In genomic region chr2:99819766-99820165, GRCh38 we compare ENCODE assay signal across 13 cellular contexts.
A peak's percentile ranks its signal among the peaks of the same experiment; 100 is the strongest.
DNase-seq lines count a peak whose midpoint lies in the region; ATAC-seq, FAIRE-seq and TF ChIP-seq lines count a peak whose summit lies in the region.
"Had no signal": no experiment of that assay in that cellular context is flagged by ENCODE, and none has a peak within 500 bp of the region (broad histone marks: within the 10 kb centered on the region; RNA-seq: fewer than 3 reads in every experiment).

No MANE protein-coding gene starts in this region.

- ATAC-seq in HepG2 = peak; percentile 62
- ATAC-seq in HG03108 (IDR thresholded peaks at IDR 0.05; ENCODE audit: unreplicated experiment) = no peak
- ATAC-seq: effector memory CD8-positive, alpha-beta T cell had no signal

- H3K27ac Mint-ChIP-seq in astrocyte (ENCODE audit: unreplicated experiment) = no peak overlapping the region
- H3K27ac Mint-ChIP-seq: CD14-positive monocyte; effector memory CD8-positive, alpha-beta T cell had no signal

- no peak for TF ChIP-seq RAD21 in HepG2 (CRISPR knock-in tag; IDR thresholded peaks at IDR 0.05)

- TF ChIP-seq CTCF in LNCaP clone FGC (IDR thresholded peaks at IDR 0.05; ENCODE audit: control insufficient read depth, extremely low read depth, insufficient read depth) = peak; percentile 27; the same call in 1 of the 2 replicates
- no peak for TF ChIP-seq CTCF in astrocyte (IDR thresholded peaks at IDR 0.05; ENCODE audit: insufficient read depth, low read depth, low read length)
- 0 out of 2 replicates have a peak, but pooled peaks have one; percentile 30 for TF ChIP-seq CTCF in HepG2 (CRISPR knock-in tag; IDR thresholded peaks at IDR 0.05)
- no peak for TF ChIP-seq CTCF in Peyer's patch (IDR thresholded peaks at IDR 0.05)

- H3K27me3 Mint-ChIP-seq in astrocyte (ENCODE audit: low read depth, unreplicated experiment) = peaks cover 4% of the 10 kb centered on the region
- H3K27me3 Mint-ChIP-seq: effector memory CD8-positive, alpha-beta T cell had no signal

- H3K4me1 ChIP-seq in astrocyte (ENCODE audit: insufficient read depth, low read length) (peaks cover 17% of the 10 kb centered on the region), HepG2 (ENCODE audit: insufficient read depth, low read length) (no peaks in the 10 kb centered on the region), Peyer's patch (no peaks in the 10 kb centered on the region)

- DNase-seq in Caki2 (ENCODE audit: low read depth) = peak; percentile 93
- no peak for DNase-seq in LNCaP clone FGC (ENCODE audit: low read depth)
- DNase-seq in astrocyte (ENCODE audit: low read depth) = peak; percentile 17
- no peak for DNase-seq in HepG2 (ENCODE audit: low spot score)
- no peak for DNase-seq in activated CD4-positive, alpha-beta T cell treated with anti-CD3 and anti-CD28 coated beads, Interleukin-2, amount 50 U/mL, for 4 hours
- no peak for DNase-seq in Peyer's patch
- no peak for DNase-seq in stimulated activated naive CD4-positive, alpha-beta T cell (lab: John Stamatoyannopoulos, UW)
- DNase-seq: effector memory CD8-positive, alpha-beta T cell; HCEC 1CT; hippocampal formation had no signal

- no peak for FAIRE-seq in astrocyte (lab: Jason Lieb, UNC)
- no peak for FAIRE-seq in HepG2 (lab: Jason Lieb, UNC)
- FAIRE-seq: GM19239 had no signal

- H3K27ac ChIP-seq in astrocyte (ENCODE audit: low read depth, low read length) (no peak overlapping the region), HepG2 (ENCODE audit: extremely low read length, insufficient read depth, low read length) (no peak overlapping the region), Peyer's patch (no peak overlapping the region)

- H3K79me2 ChIP-seq in astrocyte (ENCODE audit: insufficient read depth, low read length) (no peaks in the 10 kb centered on the region), HepG2 (ENCODE audit: insufficient read depth, low read length) (no peaks in the 10 kb centered on the region)

- no peak for TF ChIP-seq POLR2A in HepG2 (IDR thresholded peaks at IDR 0.05; ENCODE audit: insufficient read depth in 1 of 2, low read depth in 2 of 2, low read length in 2 of 2)
- no peak for TF ChIP-seq POLR2A in Peyer's patch (IDR thresholded peaks at IDR 0.05)

- H3K9me3 Mint-ChIP-seq in astrocyte (ENCODE audit: unreplicated experiment) = peaks cover 2% of the 10 kb centered on the region
- H3K9me3 Mint-ChIP-seq: effector memory CD8-positive, alpha-beta T cell had no signal

- TF ChIP-seq EP300 in HepG2 (IDR thresholded peaks at IDR 0.05; ENCODE audit: low read depth in 2 of 2, low read length in 2 of 2) (no peak), HepG2 (CRISPR knock-in tag; IDR thresholded peaks at IDR 0.05; ENCODE audit: borderline replicate concordance) (no peak)

- H3K4me3 Mint-ChIP-seq in astrocyte (ENCODE audit: unreplicated experiment) = no peak overlapping the region
- H3K4me3 Mint-ChIP-seq: CD14-positive monocyte; effector memory CD8-positive, alpha-beta T cell had no signal

- CTCF ChIA-PET in HepG2 (lab: Yijun Ruan, JAX; ENCODE audit: low intra/inter-chr PET ratio, low total read pairs) = interaction anchor here (1.2 to 2.1 kb wide), 2 partner anchors 423 to 426 kb away, joined by 3 to 16 read pairs; no protein-coding TSS in a partner anchor

- intact Hi-C loops in HepG2 (cut with micrococcal nuclease; ENCODE audit: unreplicated experiment) = loop anchor here (1.0 to 5.0 kb wide), 3 partner anchors 262 to 443 kb away; no protein-coding TSS in a partner anchor

- H3K27me3 ChIP-seq in astrocyte (ENCODE audit: insufficient read depth, low read length) = no peaks in the 10 kb centered on the region
- H3K27me3 ChIP-seq in HepG2 (ENCODE audit: control insufficient read depth in 1 of 2, insufficient read depth in 2 of 2, low read length in 2 of 2) = no peaks in the 10 kb centered on the region; a peak in 1 of 5 replicates
- H3K27me3 ChIP-seq in Peyer's patch = no peaks in the 10 kb centered on the region

- H3K9ac ChIP-seq in astrocyte (ENCODE audit: low read length) (no peak overlapping the region), HepG2 (ENCODE audit: insufficient read depth, low read depth, low read length) (no peak overlapping the region)

- H3K4me2 ChIP-seq in astrocyte (ENCODE audit: low read length) (no peak overlapping the region), HepG2 (ENCODE audit: low read depth, low read length) (no peak overlapping the region)

- no peak overlapping the region for H3K4me3 ChIP-seq in LNCaP clone FGC (ENCODE audit: low read depth, low read length)
- no peak overlapping the region for H3K4me3 ChIP-seq in astrocyte (ENCODE audit: insufficient read depth, low read depth, low read length)
- no peak overlapping the region for H3K4me3 ChIP-seq in HepG2 (replicated peaks in 1 of 3; ENCODE audit: insufficient read depth in 1 of 3, low read depth in 2 of 3, low read length in 3 of 3)
- no peak overlapping the region for H3K4me3 ChIP-seq in Peyer's patch

- H2AFZ ChIP-seq in astrocyte (ENCODE audit: low read depth, low read length) = no peak overlapping the region
- no peak overlapping the region for H2AFZ ChIP-seq in HepG2 (ENCODE audit: low read length)

- POLR2A ChIA-PET in HepG2 (lab: Yijun Ruan, JAX) = no interaction called here

- no peaks in the 10 kb centered on the region for H3K9me3 ChIP-seq in astrocyte (ENCODE audit: insufficient read depth, low read depth, low read length)
- H3K9me3 ChIP-seq in HepG2 (ENCODE audit: low read length) = no peaks in the 10 kb centered on the region
- H3K9me3 ChIP-seq in Peyer's patch = no peaks in the 10 kb centered on the region

- H4K20me1 ChIP-seq in astrocyte (ENCODE audit: insufficient read depth, low read length) = no peaks in the 10 kb centered on the region
- H4K20me1 ChIP-seq in HepG2 (ENCODE audit: insufficient read depth, low read length) = no peaks in the 10 kb centered on the region

- peaks cover 16% of the 10 kb centered on the region for H3K4me1 Mint-ChIP-seq in astrocyte (ENCODE audit: low read depth, unreplicated experiment)

- in situ Hi-C loops in Caki2 (cut with HindIII; ENCODE audit: low pct_unique_long_range_greater_than_20kb, low sequenced_read_pairs) (no loop called here), HepG2 (cut with HindIII; ENCODE audit: extremely low pct_ligation_motif_present, low pct_unique_long_range_greater_than_20kb) (loop anchor here (10.0 kb wide), 2 partner anchors 265 to 425 kb away; no protein-coding TSS in a partner anchor)

- H3K36me3 ChIP-seq in astrocyte (ENCODE audit: insufficient read depth, low read length) = no peaks in the 10 kb centered on the region
- no peaks in the 10 kb centered on the region for H3K36me3 ChIP-seq in HepG2 (replicated peaks in 1 of 2; ENCODE audit: control insufficient read depth in 1 of 2, insufficient read depth in 2 of 2, low read length in 2 of 2)
- H3K36me3 ChIP-seq in Peyer's patch = no peaks in the 10 kb centered on the region

- peaks cover 8% of the 10 kb centered on the region for H3K36me3 Mint-ChIP-seq in astrocyte (ENCODE audit: low read depth, unreplicated experiment)

- no TSS peak for BruUV-seq in HepG2 (replicated peaks; lab: Mats Ljungman, UMichigan)

- whole genome bisulfite sequencing in HepG2 (ENCODE audit: low lambda C conversion rate) = 53% methylated on average over 7 of the region's 7 CpGs

TF ChIP-seq in HepG2, 621 proteins besides CTCF, POLR2A, EP300 and RAD21:
- TF ChIP-seq ZNF788 (CRISPR knock-in tag; IDR thresholded peaks at IDR 0.05; ENCODE audit: borderline replicate concordance) (no peak), REXO4 (CRISPR knock-in tag; IDR thresholded peaks at IDR 0.05; ENCODE audit: borderline replicate concordance) (no peak), ZNF574 (CRISPR knock-in tag; IDR thresholded peaks at IDR 0.05) (no peak)

Comparison
In these comparisons a context has a peak if more than half of its experiments do, and no peak if none do; other contexts are left out.
1. DNase-seq: peak in Caki2 (single experiment) and astrocyte (single experiment); none in LNCaP clone FGC (single experiment), HepG2 (single experiment), activated CD4-positive, alpha-beta T cell treated with anti-CD3 and anti-CD28 coated beads, Interleukin-2, amount 50 U/mL, for 4 hours (0 of 2), Peyer's patch (0 of 3) and stimulated activated naive CD4-positive, alpha-beta T cell (0 of 6).
2. CTCF ChIP-seq: peak in LNCaP clone FGC (single experiment) and HepG2 (single experiment); none in astrocyte (single experiment) and Peyer's patch (0 of 6).